ENCODE assay signal across 8 cellular contexts in the genomic region with DNA sequence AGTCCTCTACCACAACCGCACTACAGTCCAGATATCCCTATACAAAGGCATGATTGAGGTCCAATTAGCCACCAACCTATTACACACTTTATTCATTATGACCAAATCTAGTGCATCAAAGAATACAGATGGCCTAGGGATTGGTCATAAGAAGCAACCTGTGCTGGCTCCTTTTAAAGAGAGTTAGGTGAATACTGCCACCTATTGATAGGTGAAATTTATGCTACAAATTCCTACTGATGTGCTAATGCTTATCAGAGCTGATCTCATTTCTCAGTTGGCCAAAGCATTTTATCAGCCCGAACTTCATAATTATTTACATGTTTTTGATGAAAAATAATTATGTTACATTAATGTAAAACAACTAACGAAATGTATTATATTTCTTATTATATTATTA.
DNase-seq lines count a peak whose midpoint lies in the region; TF ChIP-seq lines count a peak whose summit lies in the region.

No MANE protein-coding gene starts in this region.

- no peak overlapping the region for H3K27ac ChIP-seq in VCaP
- no peak overlapping the region for H3K27ac ChIP-seq in transverse colon

- in situ Hi-C loops in transverse colon (cut with MboI; ENCODE audit: low pct_ligation_motif_present in 1 of 4, low pct_unique_long_range_greater_than_20kb in 1 of 4, low sequenced_read_pairs in 3 of 4): loop anchor here in 3 of 4 donors (25.0 kb wide), 2 partner anchors 482 to 782 kb away; no protein-coding TSS in a partner anchor

- TF ChIP-seq POLR2A in transverse colon (IDR thresholded peaks at IDR 0.05): no peak

- no peaks in the 10 kb centered on the region for H3K4me1 ChIP-seq in transverse colon

- no peak overlapping the region for H3K4me3 Mint-ChIP-seq in activated T-helper 2 cell treated with anti-CD3 and anti-CD28 coated beads, Interferon-gamma antibody, Interleukin-2, Interleukin-4, amounts not matched to agents 10 μg/mL and 5 μg/mL and 100 μg/mL, durations not matched to agents 14 hours and 24 hours and 36 hours (ENCODE audit: low read depth)

- H3K27me3 Mint-ChIP-seq in activated T-helper 2 cell treated with anti-CD3 and anti-CD28 coated beads, Interferon-gamma antibody, Interleukin-2, Interleukin-4, amounts not matched to agents 10 μg/mL and 5 μg/mL and 100 μg/mL, durations not matched to agents 14 hours and 24 hours and 36 hours (ENCODE audit: low read depth): peaks cover 14% of the 10 kb centered on the region

- 35 to 48% methylated on average over 3 of the region's 3 CpGs for WGBS in transverse colon (ENCODE audit: low coverage in 1 of 2), 2 donors

- TF ChIP-seq EP300 in transverse colon (IDR thresholded peaks at IDR 0.05; ENCODE audit: low read depth): no peak

- peaks cover 1% of the 10 kb centered on the region for H3K4me1 Mint-ChIP-seq in activated T-helper 2 cell treated with anti-CD3 and anti-CD28 coated beads, Interferon-gamma antibody, Interleukin-2, Interleukin-4, amounts not matched to agents 10 μg/mL and 5 μg/mL and 100 μg/mL, durations not matched to agents 14 hours and 24 hours and 36 hours (ENCODE audit: low read depth)

- DNase-seq in DMS114 treated with DMSO at 0.1 percent for 48 hours (lab: John Stamatoyannopoulos, UW; ENCODE audit: unreplicated experiment) (peak; percentile 42), H7 (peak; percentile 8), NCI-H1694 treated with DMSO at 0.1 percent for 48 hours (lab: John Stamatoyannopoulos, UW) (peak; percentile 80), iPS DF 4.7 (ENCODE audit: extremely low read depth, low spot score) (peak; percentile 14), transverse colon (no peak), retina (no peak)
- no peak for DNase-seq in activated T-helper 2 cell treated with anti-CD3 and anti-CD28 coated beads, Interferon-gamma antibody, Interleukin-2, Interleukin-4, amounts not matched to agents 10 μg/mL and 5 μg/mL and 100 μg/mL, durations not matched to agents 14 hours and 24 hours and 36 hours (ENCODE audit: low spot score)

- H3K27ac Mint-ChIP-seq in activated T-helper 2 cell treated with anti-CD3 and anti-CD28 coated beads, Interferon-gamma antibody, Interleukin-2, Interleukin-4, amounts not matched to agents 10 μg/mL and 5 μg/mL and 100 μg/mL, durations not matched to agents 14 hours and 24 hours and 36 hours: no peak overlapping the region

- no peaks in the 10 kb centered on the region for H3K36me3 ChIP-seq in H7 (replicated peaks; ENCODE audit: control insufficient read depth, insufficient read depth, low read length)
- no peaks in the 10 kb centered on the region for H3K36me3 ChIP-seq in transverse colon

- no peaks in the 10 kb centered on the region for H3K9me3 ChIP-seq in transverse colon

- H3K27me3 ChIP-seq in H7 (ENCODE audit: control insufficient read depth, insufficient read depth, low read length): no peaks in the 10 kb centered on the region
- H3K27me3 ChIP-seq in transverse colon: no peaks in the 10 kb centered on the region

- no peaks in the 10 kb centered on the region for H3K36me3 Mint-ChIP-seq in activated T-helper 2 cell treated with anti-CD3 and anti-CD28 coated beads, Interferon-gamma antibody, Interleukin-2, Interleukin-4, amounts not matched to agents 10 μg/mL and 5 μg/mL and 100 μg/mL, durations not matched to agents 14 hours and 24 hours and 36 hours (ENCODE audit: low read depth)

- H3K9me3 Mint-ChIP-seq in activated T-helper 2 cell treated with anti-CD3 and anti-CD28 coated beads, Interferon-gamma antibody, Interleukin-2, Interleukin-4, amounts not matched to agents 10 μg/mL and 5 μg/mL and 100 μg/mL, durations not matched to agents 14 hours and 24 hours and 36 hours: no peaks in the 10 kb centered on the region

- H3K4me3 ChIP-seq in H7 (ENCODE audit: insufficient read depth, low read depth, low read length) (no peak overlapping the region), transverse colon (no peak overlapping the region)

- TF ChIP-seq CTCF in VCaP (conservative IDR thresholded peaks at IDR 0.05): peak; percentile 80
- peak in 4 of 5 experiments; percentile 37 to 50 (median 44) for TF ChIP-seq CTCF in transverse colon (IDR thresholded peaks at IDR 0.05)

- intact Hi-C loops in transverse colon (cut with DNase I; ENCODE audit: low total_unique reads): loop anchor here (10.0 kb wide), 1 partner anchor 195 kb away; no protein-coding TSS in a partner anchor
- intact Hi-C loops in activated T-helper 2 cell treated with anti-CD3 and anti-CD28 coated beads, Interferon-gamma antibody, Interleukin-2, Interleukin-4, amounts not matched to agents 10 μg/mL and 5 μg/mL and 100 μg/mL, durations not matched to agents 14 hours and 24 hours and 36 hours (cut with micrococcal nuclease): loop anchor here (5.0 kb wide), 1 partner anchor 192 kb away; no protein-coding TSS in a partner anchor

Comparison
In these comparisons a context has a peak if more than half of its experiments do, and no peak if none do; other contexts are left out.
1. DNase-seq: peak in DMS114 treated with DMSO at 0.1 percent for 48 hours (single experiment), H7 (single experiment), NCI-H1694 treated with DMSO at 0.1 percent for 48 hours (single experiment) and iPS DF 4.7 (single experiment); none in transverse colon (single experiment), activated T-helper 2 cell treated with anti-CD3 and anti-CD28 coated beads, Interferon-gamma antibody, Interleukin-2, Interleukin-4, amounts not matched to agents 10 μg/mL and 5 μg/mL and 100 μg/mL, durations not matched to agents 14 hours and 24 hours and 36 hours (single experiment) and retina (single experiment).